In the genomic region with DNA sequence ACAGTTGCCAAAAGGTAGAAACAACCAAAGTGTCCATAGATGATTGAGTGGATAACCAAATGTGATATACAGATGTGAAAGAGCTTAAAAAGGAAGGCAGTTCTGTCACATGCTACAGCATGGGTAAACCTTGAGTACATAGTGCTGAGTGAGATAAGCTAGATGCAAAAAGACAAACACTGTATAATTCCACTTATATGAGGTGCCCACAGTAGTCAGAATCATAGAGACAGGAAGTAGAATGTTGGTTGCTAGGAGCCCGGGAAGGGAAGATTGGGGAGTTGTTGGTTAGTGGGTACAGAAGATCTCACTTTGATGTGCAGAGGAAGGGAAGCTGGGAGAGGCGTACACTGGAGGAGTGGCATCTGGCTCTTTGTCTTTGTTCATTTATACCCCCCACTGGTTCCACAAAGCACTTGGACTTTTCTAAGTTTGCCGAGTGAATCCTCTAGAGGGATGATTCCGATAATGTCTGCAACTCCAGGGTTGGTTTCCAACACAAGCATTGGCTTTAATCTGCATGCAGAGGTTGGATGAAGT, we compare ENCODE assay signal across 8 cellular contexts. TPM values are rescaled to one million over a fixed set of nuclear protein-coding genes. Genes with fewer than 3 reads are reported as not detected.
DNase-seq lines count a peak whose midpoint lies in the region; ATAC-seq and TF ChIP-seq lines count a peak whose summit lies in the region.

No MANE protein-coding gene starts in this region.

- peak; percentile 49 for ATAC-seq in GM19397 (IDR thresholded peaks at IDR 0.05; ENCODE audit: unreplicated experiment)

- no peaks in the 10 kb centered on the region for H3K27me3 ChIP-seq in CD4-positive, alpha-beta memory T cell (ENCODE audit: insufficient read depth, low read length)
- H3K27me3 ChIP-seq in breast epithelium = no peaks in the 10 kb centered on the region

- TF ChIP-seq POLR2A in breast epithelium (IDR thresholded peaks at IDR 0.05) = no peak

- H3K27ac ChIP-seq in CD4-positive, alpha-beta memory T cell (ENCODE audit: low read depth, low read length) = peak overlapping the region; percentile 41
- peak overlapping the region; percentile 26 to 66 for H3K27ac ChIP-seq in breast epithelium

- POLR2A ChIA-PET in CD4-positive, alpha-beta memory T cell (lab: Charles Lee; ENCODE audit: partially characterized antibody) = interaction anchor here (1.3 to 14.7 kb wide), 4 partner anchors 9 to 49 kb away, joined by 4 to 906 read pairs (median 13); a partner anchor contains a TSS

- CTCF ChIA-PET in CD4-positive, alpha-beta memory T cell (lab: Charles Lee; ENCODE audit: partially characterized antibody) = interaction anchor here (0.8 to 10.8 kb wide), 7 partner anchors 8 to 115 kb away, joined by 3 to 201 read pairs (median 9); no protein-coding TSS in a partner anchor

- peak overlapping the region; percentile 53 to 87 (median 77) for H3K27ac Mint-ChIP-seq in CD4-positive, alpha-beta memory T cell
- peak overlapping the region; percentile 0 to 62 (median 40) for H3K27ac Mint-ChIP-seq in nephron

- peaks cover 30% of the 10 kb centered on the region for H3K36me3 ChIP-seq in CD4-positive, alpha-beta memory T cell (ENCODE audit: insufficient read depth, low read length)
- no peaks in the 10 kb centered on the region for H3K36me3 ChIP-seq in breast epithelium

- peaks cover 0 to 10% (median under 1%) of the 10 kb centered on the region in 8 donors for H3K9me3 Mint-ChIP-seq in CD4-positive, alpha-beta memory T cell
- peaks cover 9% of the 10 kb centered on the region for H3K9me3 Mint-ChIP-seq in nephron

- H3K4me1 ChIP-seq in CD4-positive, alpha-beta memory T cell (ENCODE audit: insufficient read depth, low read length) = peaks cover 100% of the 10 kb centered on the region
- peaks cover 9 to 17% of the 10 kb centered on the region in 2 donors for H3K4me1 ChIP-seq in breast epithelium

- peaks cover 67 to 71% of the 10 kb centered on the region in 2 donors for H3K36me3 Mint-ChIP-seq in CD4-positive, alpha-beta memory T cell
- peaks cover 89% of the 10 kb centered on the region for H3K36me3 Mint-ChIP-seq in nephron (ENCODE audit: low read depth)

- no peaks in the 10 kb centered on the region for H3K27me3 Mint-ChIP-seq in CD4-positive, alpha-beta memory T cell
- H3K27me3 Mint-ChIP-seq in nephron (ENCODE audit: low read depth) = no peaks in the 10 kb centered on the region

- H3K4me3 ChIP-seq in CD4-positive, alpha-beta memory T cell (ENCODE audit: low read length in 2 of 2) = no peak overlapping the region
- H3K4me3 ChIP-seq in breast epithelium = no peak overlapping the region

- H3K9me3 ChIP-seq in CD4-positive, alpha-beta memory T cell (ENCODE audit: control insufficient read depth in 1 of 2, low read length in 2 of 2) = no peaks in the 10 kb centered on the region
- no peaks in the 10 kb centered on the region for H3K9me3 ChIP-seq in breast epithelium

- H3K4me1 Mint-ChIP-seq in CD4-positive, alpha-beta memory T cell = peaks cover 90 to 100% (median 94%) of the 10 kb centered on the region in 4 donors
- H3K4me1 Mint-ChIP-seq in nephron = peaks cover 56% of the 10 kb centered on the region

- peak overlapping the region; percentile 49 to 81 (median 70) for H3K4me3 Mint-ChIP-seq in CD4-positive, alpha-beta memory T cell
- no peak overlapping the region for H3K4me3 Mint-ChIP-seq in nephron

- TF ChIP-seq CTCF in breast epithelium (IDR thresholded peaks at IDR 0.05) = no peak
- TF ChIP-seq CTCF in nephron (IDR thresholded peaks at IDR 0.05; ENCODE audit: unreplicated experiment in 3 of 3) = no peak

- intact Hi-C loops in CD4-positive, alpha-beta memory T cell (cut with micrococcal nuclease) = loop anchor here (1.0 kb wide), 1 partner anchor 8 kb away; no protein-coding TSS in a partner anchor
- intact Hi-C loops in breast epithelium (cut with DNase I; ENCODE audit: low total_unique reads) = no loop called here

- peak in 4 of 5 donors; percentile 49 to 73 (median 52) for DNase-seq in CD4-positive, alpha-beta memory T cell
- DNase-seq in Kasumi-1 (lab: John Stamatoyannopoulos, UW) (peak; percentile 98), breast epithelium (ENCODE audit: low spot score in 2 of 2) (no peak), HCEC 1CT (no peak), NCI-H1694 treated with DMSO at 0.1 percent for 48 hours (lab: John Stamatoyannopoulos, UW) (no peak), LoVo (ENCODE audit: low spot score) (no peak)

RNA-seq across cellular contexts. Expression of a gene that starts 39.4 kb away (rescaled TPM):
- 100 to 1,000 TPM; 151 to 153 TPM for total RNA-seq in CD4-positive, alpha-beta memory T cell
- 100 to 1,000 TPM; 148 to 246 TPM for polyA plus RNA-seq in CD4-positive, alpha-beta memory T cell
- 10 to 100 TPM; 52.8 to 76.8 (median 74.8) TPM for total RNA-seq in breast epithelium

RNA-seq across cellular contexts. Expression of a gene that starts 44.1 kb away (rescaled TPM):
- under 1 TPM; 0.17 TPM for total RNA-seq in CD4-positive, alpha-beta memory T cell
- polyA plus RNA-seq in CD4-positive, alpha-beta memory T cell = not detected
- total RNA-seq in breast epithelium = under 1 TPM in 2 of 3 donors, not detected in 1; 0.15 to 0.16 TPM

Comparison
In these comparisons a context has a peak if more than half of its experiments do, and no peak if none do; other contexts are left out.
1. DNase-seq: peak in CD4-positive, alpha-beta memory T cell (4 of 5) and Kasumi-1 (2 of 2); none in breast epithelium (0 of 2), HCEC 1CT (single experiment), NCI-H1694 treated with DMSO at 0.1 percent for 48 hours (single experiment) and LoVo (single experiment).
2. H3K4me3 Mint-ChIP-seq: peak in CD4-positive, alpha-beta memory T cell (8 of 8); none in nephron (0 of 3).